ENCODE assay signal across 22 cellular contexts in genomic region chr5:40616791-40617190, GRCh38.
A peak's percentile ranks its signal among the peaks of the same experiment; 100 is the strongest.
DNase-seq lines count a peak whose midpoint lies in the region; ATAC-seq and TF ChIP-seq lines count a peak whose summit lies in the region.
"Had no signal": no experiment of that assay in that cellular context is flagged by ENCODE, and none has a peak within 500 bp of the region (broad histone marks: within the 10 kb centered on the region; RNA-seq: fewer than 3 reads in every experiment).

No MANE protein-coding gene starts in this region.

- H3K27me3 Mint-ChIP-seq in activated B cell treated with CpG ODN at 0.5 μM for 24 hours: no peaks in the 10 kb centered on the region
- H3K27me3 Mint-ChIP-seq: stimulated activated naive CD8-positive, alpha-beta T cell treated with anti-CD3 and anti-CD28 coated beads, Interleukin-15, Interleukin-2, amounts not matched to agents 100 ng/mL and 50 ng/mL, for 24 hours had no signal

- no peak overlapping the region for H3K9ac ChIP-seq in PC-3 (ENCODE audit: low read length)
- H3K9ac ChIP-seq: KMS-11 had no signal

- intact Hi-C loops in activated B cell treated with CpG ODN at 0.5 μM for 24 hours (cut with micrococcal nuclease): loop anchor here (2.0 kb wide), 1 partner anchor 62 kb away; the partner anchor contains the start of gene PTGER4
- intact Hi-C loops in PC-3 (cut with micrococcal nuclease): no loop called here
- intact Hi-C loops in uterus (cut with DNase I; ENCODE audit: low total_unique reads): no loop called here
- intact Hi-C loops in testis (cut with DNase I; ENCODE audit: low total_unique reads): no loop called here

- H3K4me1 Mint-ChIP-seq in activated B cell treated with CpG ODN at 0.5 μM for 24 hours: peaks cover 20% of the 10 kb centered on the region

- POLR2A ChIA-PET in activated B cell treated with CpG ODN at 0.5 μM for 24 hours (lab: Charles Lee): interaction anchor here (1.0 kb wide), 1 partner anchor 180 kb away, joined by 3 read pairs; no protein-coding TSS in a partner anchor
- POLR2A ChIA-PET in PC-3 (lab: Charles Lee; ENCODE audit: unreplicated experiment): no interaction called here

- TF ChIP-seq CTCF in GM06990 (IDR thresholded peaks at IDR 0.05; ENCODE audit: insufficient read depth, low read length, poor library complexity, severe bottlenecking) (no peak), HL-60 (IDR thresholded peaks at IDR 0.05; ENCODE audit: insufficient read depth, low read length) (no peak), activated B cell treated with CpG ODN at 0.5 μM for 24 hours (IDR thresholded peaks at IDR 0.05) (no peak), PC-3 (conservative IDR thresholded peaks at IDR 0.05; ENCODE audit: low read depth, low read length) (no peak), uterus (IDR thresholded peaks at IDR 0.05) (no peak), GM10266 (IDR thresholded peaks at IDR 0.05; ENCODE audit: control insufficient read depth, insufficient read depth, low read depth, missing control alignments) (no peak), testis (IDR thresholded peaks at IDR 0.05) (no peak)

- no peaks in the 10 kb centered on the region for H3F3A ChIP-seq in PC-3 (ENCODE audit: low read length, unreplicated experiment)

- H3K27me3 ChIP-seq in GM06990 (replicated peaks; ENCODE audit: control insufficient read depth, insufficient read depth, low read length) (no peaks in the 10 kb centered on the region), HL-60 (ENCODE audit: insufficient read depth, poor library complexity, severe bottlenecking) (no peaks in the 10 kb centered on the region), PC-3 (ENCODE audit: low read length) (no peaks in the 10 kb centered on the region), uterus (no peaks in the 10 kb centered on the region), testis (no peaks in the 10 kb centered on the region)
- H3K27me3 ChIP-seq: ascending aorta, vagina had no signal

- no peak overlapping the region for H3K4me3 ChIP-seq in GM06990 (replicated peaks; ENCODE audit: low read depth, low read length)
- H3K4me3 ChIP-seq in HL-60 (replicated peaks; ENCODE audit: insufficient read depth, low read length): no peak overlapping the region
- H3K4me3 ChIP-seq in PC-3 (ENCODE audit: low read length): no peak overlapping the region
- no peak overlapping the region for H3K4me3 ChIP-seq in uterus
- no peak overlapping the region for H3K4me3 ChIP-seq in testis
- H3K4me3 ChIP-seq: ascending aorta, vagina had no signal

- TF ChIP-seq POLR2A in uterus (IDR thresholded peaks at IDR 0.05) (no peak), testis (IDR thresholded peaks at IDR 0.05) (no peak)

- no peak overlapping the region for H2AFZ ChIP-seq in PC-3 (ENCODE audit: low read length)

- no TSS peak for BruUV-seq in PC-3 (replicated peaks; lab: Mats Ljungman, UMichigan)

- H3K4me2 ChIP-seq in PC-3 (ENCODE audit: low read length): no peak overlapping the region
- H3K4me2 ChIP-seq: KMS-11 had no signal

- peak overlapping the region; percentile 54 for H3K27ac Mint-ChIP-seq in activated B cell treated with CpG ODN at 0.5 μM for 24 hours
- H3K27ac Mint-ChIP-seq: activated T-helper 2 cell treated with anti-CD3 and anti-CD28 coated beads, Interferon-gamma antibody, Interleukin-2, Interleukin-4, amounts not matched to agents 10 μg/mL and 5 μg/mL and 100 μg/mL, durations not matched to agents 14 hours and 24 hours and 36 hours; stimulated activated naive CD8-positive, alpha-beta T cell treated with anti-CD3 and anti-CD28 coated beads, Interleukin-15, Interleukin-2, amounts not matched to agents 100 ng/mL and 50 ng/mL, for 24 hours had no signal

- DNase-seq in GM06990 (ENCODE audit: extremely low read depth, insufficient read length): peak; percentile 18
- peak; percentile 13 to 50 for DNase-seq in HL-60 (ENCODE audit: low read depth in 1 of 2, low spot score in 1 of 2)
- DNase-seq in activated B cell treated with CpG ODN at 0.5 μM for 24 hours: no peak
- no peak for DNase-seq in PC-3
- no peak for DNase-seq in uterus
- no peak for DNase-seq in GM10266 (ENCODE audit: extremely low spot score)
- DNase-seq in testis: no peak
- DNase-seq: activated CD8-positive, alpha-beta memory T cell treated with anti-CD3 and anti-CD28 coated beads for 24 hours; Calu3; GDM1; H7; NCI-H1417 treated with DMSO at 0.1 percent for 48 hours; NCI-H2227 treated with DMSO at 0.1 percent for 48 hours; small intestine; WERI-Rb-1 had no signal

- WGBS in testis, 2 donors: 82 to 87% methylated on average over 4 of the region's 4 CpGs

- H3K9me3 Mint-ChIP-seq in activated B cell treated with CpG ODN at 0.5 μM for 24 hours: no peaks in the 10 kb centered on the region
- H3K9me3 Mint-ChIP-seq: activated T-helper 2 cell treated with anti-CD3 and anti-CD28 coated beads, Interferon-gamma antibody, Interleukin-2, Interleukin-4, amounts not matched to agents 10 μg/mL and 5 μg/mL and 100 μg/mL, durations not matched to agents 14 hours and 24 hours and 36 hours; stimulated activated naive CD8-positive, alpha-beta T cell treated with anti-CD3 and anti-CD28 coated beads, Interleukin-15, Interleukin-2, amounts not matched to agents 100 ng/mL and 50 ng/mL, for 24 hours had no signal

- CTCF ChIA-PET in activated B cell treated with CpG ODN at 0.5 μM for 24 hours (lab: Charles Lee): interaction anchor here (0.7 kb wide), 1 partner anchor 23 kb away, joined by 4 read pairs; no protein-coding TSS in a partner anchor
- CTCF ChIA-PET in PC-3 (lab: Charles Lee): no interaction called here

- H3K4me1 ChIP-seq in PC-3 (ENCODE audit: insufficient read depth, low read length): peaks cover 35% of the 10 kb centered on the region
- H3K4me1 ChIP-seq in uterus: no peaks in the 10 kb centered on the region
- H3K4me1 ChIP-seq in testis: no peaks in the 10 kb centered on the region
- H3K4me1 ChIP-seq: ascending aorta, vagina had no signal

- H3K79me2 ChIP-seq in PC-3 (ENCODE audit: low read length): no peaks in the 10 kb centered on the region

- no peaks in the 10 kb centered on the region for H3K9me3 ChIP-seq in PC-3 (ENCODE audit: low read length)
- H3K9me3 ChIP-seq in uterus: no peaks in the 10 kb centered on the region
- no peaks in the 10 kb centered on the region for H3K9me3 ChIP-seq in testis
- H3K9me3 ChIP-seq: ascending aorta, vagina had no signal

- H3K9me2 ChIP-seq in PC-3 (replicated peaks; ENCODE audit: low read length): no peaks in the 10 kb centered on the region

- H3K27ac ChIP-seq in HL-60 (replicated peaks): peak overlapping the region; percentile 78
- H3K27ac ChIP-seq in PC-3 (ENCODE audit: low read length): no peak overlapping the region
- no peak overlapping the region for H3K27ac ChIP-seq in uterus
- no peak overlapping the region for H3K27ac ChIP-seq in testis
- H3K27ac ChIP-seq: ascending aorta, KMS-11, vagina, WERI-Rb-1 had no signal

- H3K36me3 ChIP-seq in GM06990 (ENCODE audit: control insufficient read depth, insufficient read depth, low read length) (no peaks in the 10 kb centered on the region), PC-3 (ENCODE audit: low read depth, low read length) (no peaks in the 10 kb centered on the region), uterus (no peaks in the 10 kb centered on the region), testis (ENCODE audit: low read depth, missing control alignments) (no peaks in the 10 kb centered on the region)
- H3K36me3 ChIP-seq: ascending aorta, vagina, WERI-Rb-1 had no signal

- no peaks in the 10 kb centered on the region for H4K20me1 ChIP-seq in PC-3 (ENCODE audit: low read length)

- peak; percentile 58 for ATAC-seq in GM21528 (IDR thresholded peaks at IDR 0.05; ENCODE audit: low FRiP score, unreplicated experiment)
- peak; percentile 70 for ATAC-seq in activated B cell treated with CpG ODN at 0.5 μM for 24 hours (ENCODE audit: low read depth)
- no peak for ATAC-seq in PC-3
- ATAC-seq: Panc1 had no signal

- peak overlapping the region; percentile 38 for H3K4me3 Mint-ChIP-seq in activated B cell treated with CpG ODN at 0.5 μM for 24 hours
- H3K4me3 Mint-ChIP-seq: stimulated activated naive CD8-positive, alpha-beta T cell treated with anti-CD3 and anti-CD28 coated beads, Interleukin-15, Interleukin-2, amounts not matched to agents 100 ng/mL and 50 ng/mL, for 24 hours had no signal

- no peaks in the 10 kb centered on the region for H3K36me3 Mint-ChIP-seq in activated B cell treated with CpG ODN at 0.5 μM for 24 hours (ENCODE audit: low read depth)

Comparison
In these comparisons a context has a peak if more than half of its experiments do, and no peak if none do; other contexts are left out.
1. DNase-seq: peak in GM06990 (single experiment) and HL-60 (2 of 2); none in activated B cell treated with CpG ODN at 0.5 μM for 24 hours (single experiment), PC-3 (single experiment), uterus (0 of 2), GM10266 (single experiment) and testis (single experiment).